ENCODE assay signal across 9 cellular contexts in the genomic region with DNA sequence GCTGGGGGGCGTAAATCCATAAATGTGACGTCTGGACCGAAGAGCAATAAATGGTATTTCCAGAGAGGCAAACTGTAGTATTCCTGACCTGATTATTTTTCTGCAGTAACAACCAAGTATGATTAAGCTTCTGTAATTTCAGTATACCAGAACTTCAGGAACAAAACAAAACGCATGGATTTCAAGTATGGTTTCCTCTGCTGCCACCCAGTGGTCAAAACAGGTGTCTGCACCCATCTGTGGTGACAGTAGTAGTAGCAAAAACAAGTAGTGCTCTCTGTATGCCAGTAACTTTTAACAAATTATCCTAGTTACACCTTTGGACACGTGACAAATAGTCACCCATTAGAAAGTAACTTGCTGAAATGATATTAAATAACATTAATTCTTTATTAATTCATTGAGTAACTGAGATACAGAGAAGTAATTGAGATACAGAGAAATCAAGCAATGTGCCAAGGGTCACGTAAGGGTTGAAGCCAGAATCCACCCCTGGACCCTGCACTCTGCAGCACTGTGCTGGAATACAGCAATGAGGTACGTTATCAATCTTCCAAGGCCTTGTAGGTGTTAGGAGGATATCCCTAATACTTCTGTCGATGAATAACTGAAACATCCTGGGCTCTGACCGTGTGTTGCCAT. TPM values are rescaled to one million over a fixed set of nuclear protein-coding genes. Genes with fewer than 3 reads are reported as not detected.
A peak's percentile ranks its signal among the peaks of the same experiment; 100 is the strongest.
DNase-seq lines count a peak whose midpoint lies in the region; ATAC-seq and TF ChIP-seq lines count a peak whose summit lies in the region.
"Had no signal": no experiment of that assay in that cellular context is flagged by ENCODE, and none has a peak within 500 bp of the region (broad histone marks: within the 10 kb centered on the region; RNA-seq: fewer than 3 reads in every experiment).

No MANE protein-coding gene starts in this region.

- H3K36me3 Mint-ChIP-seq in Calu3 (ENCODE audit: insufficient read depth, unreplicated experiment): no peaks in the 10 kb centered on the region

- 0 out of 2 replicates have a peak, but pooled peaks cover 5% of the 10 kb centered on the region for H3K27me3 ChIP-seq in MG63
- no peaks in the 10 kb centered on the region for H3K27me3 ChIP-seq in adipocyte (replicated peaks; ENCODE audit: control insufficient read depth, insufficient read depth, low read length)
- no peaks in the 10 kb centered on the region for H3K27me3 ChIP-seq in left ventricle myocardium inferior (ENCODE audit: low read depth)

- intact Hi-C loops in Calu3 (cut with micrococcal nuclease; ENCODE audit: unreplicated experiment): loop anchor here (1.0 to 5.0 kb wide), 4 partner anchors 25 to 344 kb away; no protein-coding TSS in a partner anchor
- intact Hi-C loops in left ventricle myocardium inferior (cut with micrococcal nuclease): no loop called here

- H3K9ac ChIP-seq in adipocyte (ENCODE audit: low read length): peak overlapping the region; percentile 76

- peak; percentile 70 for DNase-seq in Calu3
- peak; percentile 34 for DNase-seq in MG63
- DNase-seq in SKM-1 treated with dmso at 0.1 percent for 144 hours (lab: John Stamatoyannopoulos, UW; ENCODE audit: unreplicated experiment): peak; percentile 52
- DNase-seq in adipocyte (ENCODE audit: low read depth): peak; percentile 90
- DNase-seq in left ventricle myocardium inferior: peak; percentile 69
- DNase-seq in renal cortical epithelial cell (ENCODE audit: low read depth): peak; percentile 69

- CTCF ChIA-PET in Calu3 (lab: Charles Lee): interaction anchor here (0.7 to 2.1 kb wide), 8 partner anchors 10 to 293 kb away, joined by 3 to 15 read pairs (median 4); partner anchors contain the start of genes CALHM5 and RWDD1

- TF ChIP-seq CTCF in Calu3 (IDR thresholded peaks at IDR 0.05; ENCODE audit: unreplicated experiment): peak; percentile 78
- peak; percentile 97 for TF ChIP-seq CTCF in left ventricle myocardium inferior (IDR thresholded peaks at IDR 0.05; ENCODE audit: borderline replicate concordance)

- H3K4me3 ChIP-seq in MG63: no peak overlapping the region
- H3K4me3 ChIP-seq in adipocyte (ENCODE audit: low read length): peak overlapping the region; percentile 77
- peak overlapping the region; percentile 24 for H3K4me3 ChIP-seq in left ventricle myocardium inferior

- H3K36me3 ChIP-seq in MG63 (no peaks in the 10 kb centered on the region), adipocyte (ENCODE audit: control insufficient read depth, insufficient read depth, low read length, severe bottlenecking) (no peaks in the 10 kb centered on the region), left ventricle myocardium inferior (no peaks in the 10 kb centered on the region)

- peaks cover 28% of the 10 kb centered on the region for H3K4me1 ChIP-seq in adipocyte (ENCODE audit: control insufficient read depth, insufficient read depth, low read length)
- peaks cover 31% of the 10 kb centered on the region for H3K4me1 ChIP-seq in left ventricle myocardium inferior

- peaks cover 23% of the 10 kb centered on the region for H3K4me1 Mint-ChIP-seq in Calu3 (ENCODE audit: low read depth, unreplicated experiment)

- BruUV-seq in Calu3 (replicated peaks; lab: Mats Ljungman, UMichigan): no TSS peak

- H3K9me3 Mint-ChIP-seq in Calu3 (ENCODE audit: low read depth, unreplicated experiment): no peaks in the 10 kb centered on the region

- no peak overlapping the region for H3K27ac Mint-ChIP-seq in Calu3 (ENCODE audit: unreplicated experiment)

- no peak overlapping the region for H3K4me3 Mint-ChIP-seq in Calu3 (ENCODE audit: low read depth, unreplicated experiment)

- H3K9me3 ChIP-seq in MG63: no peaks in the 10 kb centered on the region
- H3K9me3 ChIP-seq in adipocyte (ENCODE audit: control insufficient read depth, low read length): no peaks in the 10 kb centered on the region
- H3K9me3 ChIP-seq in left ventricle myocardium inferior (replicated peaks): no peaks in the 10 kb centered on the region

- peaks cover 44% of the 10 kb centered on the region for H3K27me3 Mint-ChIP-seq in Calu3 (ENCODE audit: unreplicated experiment)

- H3K27ac ChIP-seq in left ventricle myocardium inferior (replicated peaks): no peak overlapping the region

- ATAC-seq in GM21619 (IDR thresholded peaks at IDR 0.05; ENCODE audit: unreplicated experiment): peak; percentile 71
- no peak for ATAC-seq in GM21447 (IDR thresholded peaks at IDR 0.05; ENCODE audit: unreplicated experiment)

RNA-seq across cellular contexts. Expression of gene CALHM4, which starts 7.9 kb away (rescaled TPM):
- total RNA-seq in Calu3 (2022) (not detected in 2 replicates), left ventricle myocardium inferior (not detected), renal cortical epithelial cell (not detected in 2 replicates)
- not detected in 2 replicates for total RNA-seq in MG63 (2014; rRNA removed; shearing (Covaris generic); ENCODE audit: low replicate concordance)
- total RNA-seq: T-helper 2 cell treated with Interferon-gamma antibody and Interleukin-4, amounts not matched to agents 100 ng/mL and 5 ng/mL, for 36 hours had no signal

RNA-seq across cellular contexts. Expression of gene RWDD1, which starts 9.8 kb away (rescaled TPM):
- total RNA-seq in Calu3 (2022): 22.5 and 29.5 TPM in 2 replicates
- total RNA-seq in MG63 (2014; rRNA removed; shearing (Covaris generic); ENCODE audit: low replicate concordance): 45.3 and 131 TPM in 2 replicates
- total RNA-seq in left ventricle myocardium inferior: 73.3 TPM
- total RNA-seq in renal cortical epithelial cell: 23.4 and 26.2 TPM in 2 replicates

RNA-seq across cellular contexts. Expression of gene TRAPPC3L, which starts 16.0 kb away (rescaled TPM):
- not detected in 2 replicates for total RNA-seq in Calu3 (2022)
- total RNA-seq in MG63 (2014; rRNA removed; shearing (Covaris generic); ENCODE audit: low replicate concordance): not detected in 2 replicates
- not detected for total RNA-seq in left ventricle myocardium inferior
- total RNA-seq in renal cortical epithelial cell: not detected in 2 replicates
- total RNA-seq: T-helper 2 cell treated with Interferon-gamma antibody and Interleukin-4, amounts not matched to agents 100 ng/mL and 5 ng/mL, for 36 hours had no signal

RNA-seq across cellular contexts. Expression of gene CALHM5, which starts 50.1 kb away (rescaled TPM):
- total RNA-seq in Calu3 (2022) (0.05 TPM in 1 of 2 replicates, not detected in the other), left ventricle myocardium inferior (2.1 TPM), renal cortical epithelial cell (0.17 and 0.40 TPM in 2 replicates)
- 0.49 and 0.81 TPM in 2 replicates for total RNA-seq in MG63 (2014; rRNA removed; shearing (Covaris generic); ENCODE audit: low replicate concordance)
- total RNA-seq: T-helper 2 cell treated with Interferon-gamma antibody and Interleukin-4, amounts not matched to agents 100 ng/mL and 5 ng/mL, for 36 hours had no signal

RNA-seq across cellular contexts. Expression of gene RSPH4A, which starts 54.8 kb away (rescaled TPM):
- total RNA-seq in Calu3 (2022): 0.21 and 0.22 TPM in 2 replicates
- total RNA-seq in MG63 (2014; rRNA removed; shearing (Covaris generic); ENCODE audit: low replicate concordance): 0.20 TPM in 1 of 2 replicates, not detected in the other
- not detected for total RNA-seq in left ventricle myocardium inferior
- 1.5 TPM in 1 of 2 replicates, not detected in the other for total RNA-seq in renal cortical epithelial cell

Comparison
In these comparisons a context has a peak if more than half of its experiments do, and no peak if none do; other contexts are left out.
1. DNase-seq: peak in every context shown above with its lines; median percentile 90 in adipocyte; 70 in Calu3; 69 in left ventricle myocardium inferior; 69 in renal cortical epithelial cell; 52 in SKM-1 treated with dmso at 0.1 percent for 144 hours; 34 in MG63.